23 cellular contexts compared by ENCODE assay signal in the genomic region with DNA sequence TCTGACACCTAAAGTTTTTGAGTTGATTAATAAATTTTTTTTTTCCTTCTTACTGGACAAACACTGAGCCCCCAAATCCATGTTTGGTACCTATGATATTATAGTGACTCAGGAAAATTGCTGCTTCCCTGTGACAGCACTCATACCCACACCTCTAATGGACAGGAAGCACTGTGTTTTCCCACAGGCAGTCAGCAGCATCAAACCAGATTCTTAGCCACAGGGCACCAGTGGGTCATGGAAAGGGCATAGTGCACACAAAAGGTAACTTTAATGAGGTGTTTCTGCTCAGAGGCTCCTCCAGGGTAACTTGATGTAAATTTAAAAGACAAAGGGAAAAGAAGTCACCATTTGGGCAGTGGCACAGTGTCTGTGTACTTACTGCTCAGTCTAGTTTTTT. TPM values are rescaled to one million over a fixed set of nuclear protein-coding genes. Genes with fewer than 3 reads are reported as not detected.
A peak's percentile ranks its signal among the peaks of the same experiment; 100 is the strongest.
DNase-seq lines count a peak whose midpoint lies in the region; ATAC-seq and TF ChIP-seq lines count a peak whose summit lies in the region.
"Had no signal": no experiment of that assay in that cellular context is flagged by ENCODE, and none has a peak within 500 bp of the region (broad histone marks: within the 10 kb centered on the region; RNA-seq: fewer than 3 reads in every experiment).

No MANE protein-coding gene starts in this region.

- DNase-seq in COLO829 (ENCODE audit: low spot score) (peak; percentile 7), HFF-Myc (ENCODE audit: extremely low read depth, low read depth) (peak; percentile 26), RWPE1 (ENCODE audit: low spot score) (peak; percentile 77), foreskin keratinocyte (peak; percentile 47 to 54), ACHN (no peak), SK-N-SH (no peak)
- no peak for DNase-seq in activated CD4-positive, alpha-beta T cell treated with anti-CD3 and anti-CD28 coated beads, Interleukin-2, amount 50 U/mL, for 4 hours
- DNase-seq: activated CD4-positive, alpha-beta T cell treated with anti-CD3 and anti-CD28 coated beads, Interleukin-2, amount 50 U/mL, for 1 hour; activated CD8-positive, alpha-beta memory T cell treated with anti-CD3 and anti-CD28 coated beads, Interleukin-2, amount 50 U/mL, for 48 hours; activated gamma-delta T cell; adrenal gland; CD4-positive, alpha-beta memory T cell; central memory CD4-positive, alpha-beta T cell; DND-41; natural killer cell; NCI-H774; pancreas; right lobe of liver had no signal

- no peaks in the 10 kb centered on the region for H3K79me2 ChIP-seq in SK-N-SH (ENCODE audit: insufficient read depth)

- no peak overlapping the region for H3K9ac ChIP-seq in SK-N-SH

- CTCF ChIA-PET in RWPE1 (lab: Yijun Ruan, JAX): no interaction called here
- CTCF ChIA-PET in SK-N-SH (lab: Yijun Ruan, JAX): no interaction called here

- H3K9me3 ChIP-seq in SK-N-SH: no peaks in the 10 kb centered on the region
- H3K9me3 ChIP-seq: adrenal gland, esophagus muscularis mucosa, pancreas, right lobe of liver had no signal

- no peak overlapping the region for H3K4me2 ChIP-seq in SK-N-SH

- POLR2A ChIA-PET in RWPE1 (lab: Yijun Ruan, JAX; ENCODE audit: low non-redundant PET) (no interaction called here), SK-N-SH (lab: Yijun Ruan, JAX) (no interaction called here)

- TF ChIP-seq RAD21 in SK-N-SH (IDR thresholded peaks at IDR 0.05; ENCODE audit: low read length): no peak

- H3K4me3 ChIP-seq in HFF-Myc (replicated peaks; ENCODE audit: low read depth, low read length): no peak overlapping the region
- no peak overlapping the region for H3K4me3 ChIP-seq in SK-N-SH (ENCODE audit: low read depth in 2 of 2, low read length in 1 of 2)
- H3K4me3 ChIP-seq: adrenal gland, esophagus muscularis mucosa, pancreas, right lobe of liver had no signal

- ATAC-seq in foreskin keratinocyte (peak; percentile 85), GM19463 (IDR thresholded peaks at IDR 0.05; ENCODE audit: unreplicated experiment) (no peak)
- ATAC-seq: left lobe of liver, natural killer cell, pancreas, right lobe of liver had no signal

- TF ChIP-seq EP300 in SK-N-SH (IDR thresholded peaks at IDR 0.05; ENCODE audit: borderline replicate concordance in 1 of 2, low read depth in 1 of 2, low read length in 1 of 2): no peak

- H3F3A ChIP-seq in SK-N-SH (replicated peaks; ENCODE audit: insufficient read depth): no peaks in the 10 kb centered on the region

- no peaks in the 10 kb centered on the region for H3K9me2 ChIP-seq in SK-N-SH

- H3K27ac ChIP-seq in RWPE1: no peak overlapping the region
- no peak overlapping the region for H3K27ac ChIP-seq in foreskin keratinocyte
- no peak overlapping the region for H3K27ac ChIP-seq in SK-N-SH (ENCODE audit: low read depth in 2 of 2, low read length in 1 of 2)
- H3K27ac ChIP-seq: adrenal gland, esophagus muscularis mucosa, HL-60, pancreas, right lobe of liver had no signal

- in situ Hi-C loops in ACHN (cut with HindIII; ENCODE audit: low pct_ligation_motif_present, low pct_unique_long_range_greater_than_20kb, low sequenced_read_pairs): no loop called here

- no peak overlapping the region for H2AFZ ChIP-seq in SK-N-SH (ENCODE audit: low read depth)

- H4K20me1 ChIP-seq in SK-N-SH (ENCODE audit: insufficient read depth): no peaks in the 10 kb centered on the region

- H3K4me1 ChIP-seq in foreskin keratinocyte (peaks cover 5% of the 10 kb centered on the region), SK-N-SH (ENCODE audit: control insufficient read depth in 1 of 2, insufficient read depth in 2 of 2, low read depth in 1 of 2, low read length in 1 of 2) (no peaks in the 10 kb centered on the region)
- H3K4me1 ChIP-seq: adrenal gland, esophagus muscularis mucosa, pancreas, right lobe of liver had no signal

- no peaks in the 10 kb centered on the region for H3K36me3 ChIP-seq in SK-N-SH (replicated peaks in 1 of 2; ENCODE audit: control insufficient read depth in 1 of 2, insufficient read depth in 2 of 2, low read length in 1 of 2)
- H3K36me3 ChIP-seq: adrenal gland, esophagus muscularis mucosa, pancreas, right lobe of liver had no signal

- TF ChIP-seq CTCF in HFF-Myc (IDR thresholded peaks at IDR 0.05; ENCODE audit: low read depth, low read length, missing control alignments) (no peak), RWPE1 (conservative IDR thresholded peaks at IDR 0.05; ENCODE audit: low read depth) (no peak), foreskin keratinocyte (conservative IDR thresholded peaks at IDR 0.05) (no peak), SK-N-SH (IDR thresholded peaks at IDR 0.05) (no peak)

- no peaks in the 10 kb centered on the region for H3K27me3 ChIP-seq in foreskin keratinocyte
- H3K27me3 ChIP-seq in SK-N-SH (ENCODE audit: insufficient read depth): no peaks in the 10 kb centered on the region
- H3K27me3 ChIP-seq: adrenal gland, esophagus muscularis mucosa, pancreas, right lobe of liver had no signal

TF ChIP-seq in SK-N-SH, 30 proteins besides CTCF, POLR2A, EP300 and RAD21:
- TF ChIP-seq CHD2 (IDR thresholded peaks at IDR 0.05; ENCODE audit: low read length, partially characterized antibody) (no peak), NRF1 (IDR thresholded peaks at IDR 0.05; ENCODE audit: low read depth, low read length) (no peak), MXI1 (IDR thresholded peaks at IDR 0.05; ENCODE audit: low read depth, low read length) (no peak), GABPA (IDR thresholded peaks at IDR 0.05; ENCODE audit: low read depth) (no peak)
- TF ChIP-seq, protein P1, sequence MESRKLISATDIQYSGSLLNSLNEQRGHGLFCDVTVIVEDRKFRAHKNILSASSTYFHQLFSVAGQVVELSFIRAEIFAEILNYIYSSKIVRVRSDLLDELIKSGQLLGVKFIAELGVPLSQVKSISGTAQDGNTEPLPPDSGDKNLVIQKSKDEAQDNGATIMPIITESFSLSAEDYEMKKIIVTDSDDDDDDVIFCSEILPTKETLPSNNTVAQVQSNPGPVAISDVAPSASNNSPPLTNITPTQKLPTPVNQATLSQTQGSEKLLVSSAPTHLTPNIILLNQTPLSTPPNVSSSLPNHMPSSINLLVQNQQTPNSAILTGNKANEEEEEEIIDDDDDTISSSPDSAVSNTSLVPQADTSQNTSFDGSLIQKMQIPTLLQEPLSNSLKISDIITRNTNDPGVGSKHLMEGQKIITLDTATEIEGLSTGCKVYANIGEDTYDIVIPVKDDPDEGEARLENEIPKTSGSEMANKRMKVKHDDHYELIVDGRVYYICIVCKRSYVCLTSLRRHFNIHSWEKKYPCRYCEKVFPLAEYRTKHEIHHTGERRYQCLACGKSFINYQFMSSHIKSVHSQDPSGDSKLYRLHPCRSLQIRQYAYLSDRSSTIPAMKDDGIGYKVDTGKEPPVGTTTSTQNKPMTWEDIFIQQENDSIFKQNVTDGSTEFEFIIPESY (IDR thresholded peaks at IDR 0.05; ENCODE audit: borderline replicate concordance, low read depth): no peak
- TF ChIP-seq, protein P2, sequence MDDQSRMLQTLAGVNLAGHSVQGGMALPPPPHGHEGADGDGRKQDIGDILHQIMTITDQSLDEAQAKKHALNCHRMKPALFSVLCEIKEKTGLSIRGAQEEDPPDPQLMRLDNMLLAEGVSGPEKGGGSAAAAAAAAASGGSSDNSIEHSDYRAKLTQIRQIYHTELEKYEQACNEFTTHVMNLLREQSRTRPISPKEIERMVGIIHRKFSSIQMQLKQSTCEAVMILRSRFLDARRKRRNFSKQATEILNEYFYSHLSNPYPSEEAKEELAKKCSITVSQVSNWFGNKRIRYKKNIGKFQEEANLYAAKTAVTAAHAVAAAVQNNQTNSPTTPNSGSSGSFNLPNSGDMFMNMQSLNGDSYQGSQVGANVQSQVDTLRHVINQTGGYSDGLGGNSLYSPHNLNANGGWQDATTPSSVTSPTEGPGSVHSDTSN (IDR thresholded peaks at IDR 0.05): no peak
- TF ChIP-seq, protein P3, sequence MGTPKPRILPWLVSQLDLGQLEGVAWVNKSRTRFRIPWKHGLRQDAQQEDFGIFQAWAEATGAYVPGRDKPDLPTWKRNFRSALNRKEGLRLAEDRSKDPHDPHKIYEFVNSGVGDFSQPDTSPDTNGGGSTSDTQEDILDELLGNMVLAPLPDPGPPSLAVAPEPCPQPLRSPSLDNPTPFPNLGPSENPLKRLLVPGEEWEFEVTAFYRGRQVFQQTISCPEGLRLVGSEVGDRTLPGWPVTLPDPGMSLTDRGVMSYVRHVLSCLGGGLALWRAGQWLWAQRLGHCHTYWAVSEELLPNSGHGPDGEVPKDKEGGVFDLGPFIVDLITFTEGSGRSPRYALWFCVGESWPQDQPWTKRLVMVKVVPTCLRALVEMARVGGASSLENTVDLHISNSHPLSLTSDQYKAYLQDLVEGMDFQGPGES (IDR thresholded peaks at IDR 0.05; ENCODE audit: low read depth, low read length): no peak
TF ChIP-seq in SK-N-SH: peak in this region for 0.

RNA-seq across cellular contexts. Expression of a gene that starts 34.1 kb away (rescaled TPM):
- total RNA-seq in foreskin keratinocyte: not detected in 2 replicates
- polyA plus RNA-seq in foreskin keratinocyte (not detected in 2 replicates), SK-N-SH (2012; rRNA removed) (not detected in 2 replicates)
- polyA plus RNA-seq in SK-N-SH (2012; cell fraction: cytosol; rRNA removed): not detected in 2 replicates
- polyA plus RNA-seq in SK-N-SH (2012; cell fraction: nucleus; rRNA removed): not detected in 2 replicates
- total RNA-seq: adrenal gland; CD4-positive, alpha-beta memory T cell; esophagus muscularis mucosa; left lobe of liver; natural killer cell; OCI-LY7; pancreas; right lobe of liver had no signal
- polyA plus RNA-seq: CD4-positive, alpha-beta memory T cell; pancreas had no signal

RNA-seq across cellular contexts. Expression of a gene that starts 38.4 kb away (rescaled TPM):
- 155 and 190 TPM in 2 replicates for total RNA-seq in foreskin keratinocyte
- polyA plus RNA-seq in foreskin keratinocyte (127 and 133 TPM in 2 replicates), SK-N-SH (2012; rRNA removed) (99.5 and 170 TPM in 2 replicates)
- polyA plus RNA-seq in SK-N-SH (2012; cell fraction: cytosol; rRNA removed): 173 and 183 TPM in 2 replicates
- 26.3 and 90.4 TPM in 2 replicates for polyA plus RNA-seq in SK-N-SH (2012; cell fraction: nucleus; rRNA removed)
- total RNA-seq: CD4-positive, alpha-beta memory T cell; esophagus muscularis mucosa; left lobe of liver; natural killer cell; OCI-LY7; pancreas; right lobe of liver had no signal
- polyA plus RNA-seq: adrenal gland; CD4-positive, alpha-beta memory T cell; pancreas had no signal

Comparison
In these comparisons a context has a peak if more than half of its experiments do, and no peak if none do; other contexts are left out.
1. DNase-seq: peak in COLO829 (single experiment), HFF-Myc (single experiment), RWPE1 (single experiment) and foreskin keratinocyte (2 of 2); none in activated CD4-positive, alpha-beta T cell treated with anti-CD3 and anti-CD28 coated beads, Interleukin-2, amount 50 U/mL, for 4 hours (0 of 2), ACHN (single experiment) and SK-N-SH (single experiment).